8 cellular contexts compared by ENCODE assay signal in the genomic region with DNA sequence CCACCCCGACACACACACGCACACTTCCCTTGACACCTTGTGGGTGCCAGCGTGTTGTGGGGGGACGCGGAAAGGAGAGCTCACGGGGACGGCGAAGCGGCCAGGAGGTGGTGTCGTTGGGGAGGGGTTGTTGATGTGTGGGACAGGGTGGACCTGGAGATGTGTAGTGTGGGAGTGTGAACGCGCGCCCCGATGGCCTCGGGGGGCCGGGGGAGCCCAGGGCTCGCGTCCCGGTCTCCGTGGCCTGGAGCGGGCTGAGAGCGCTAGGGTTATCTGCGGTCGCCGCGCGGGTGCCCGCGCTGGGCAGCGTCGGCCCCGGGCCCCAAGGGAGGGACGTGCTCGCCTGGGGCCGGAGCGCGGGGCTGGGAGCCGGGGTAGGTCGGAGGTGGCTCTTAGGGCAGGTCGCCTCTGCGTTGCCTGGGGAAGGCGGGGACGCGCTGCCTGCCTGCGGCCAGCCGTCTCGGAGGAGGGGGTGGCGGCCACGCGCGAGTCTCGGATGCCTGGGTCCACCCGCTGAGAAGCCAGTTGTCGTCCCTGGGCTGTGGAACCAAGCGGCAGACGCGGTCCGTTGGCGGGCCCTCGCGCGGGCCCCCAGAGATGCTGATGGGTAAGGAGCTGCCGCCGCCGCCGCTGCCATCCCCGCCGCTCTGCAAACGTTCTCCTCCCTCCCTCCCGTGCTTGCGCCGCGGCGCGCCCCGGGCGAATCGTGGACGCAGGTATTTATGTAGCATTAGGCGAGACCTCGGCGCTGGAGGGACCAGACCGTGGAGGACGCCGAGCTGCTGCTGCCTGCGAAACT. TPM values are rescaled to one million over a fixed set of nuclear protein-coding genes. Genes with fewer than 3 reads are reported as not detected.
DNase-seq lines count a peak whose midpoint lies in the region; ATAC-seq, FAIRE-seq and TF ChIP-seq lines count a peak whose summit lies in the region.

No MANE protein-coding gene starts in this region.

- intact Hi-C loops in MCF 10A (cut with micrococcal nuclease), result loop anchor here (2.0 to 10.0 kb wide), 4 partner anchors 26 to 378 kb away; no protein-coding TSS in a partner anchor
- intact Hi-C loops in kidney (cut with DNase I), result no loop called here

- peak overlapping the region; percentile 57 for H3K27ac Mint-ChIP-seq in MCF 10A (ENCODE audit: low read depth, unreplicated experiment)
- no peak overlapping the region for H3K27ac Mint-ChIP-seq in stimulated activated effector memory CD8-positive, alpha-beta T cell treated with anti-CD3 and anti-CD28 coated beads, Interleukin-12 subunit alpha, Interleukin-12 subunit beta, amount 100 ng/mL, for 72 hours

- peak overlapping the region; percentile 84 for H3K4me3 Mint-ChIP-seq in MCF 10A (ENCODE audit: unreplicated experiment)
- peak overlapping the region; percentile 49 for H3K4me3 Mint-ChIP-seq in stimulated activated effector memory CD8-positive, alpha-beta T cell treated with anti-CD3 and anti-CD28 coated beads, Interleukin-12 subunit alpha, Interleukin-12 subunit beta, amount 100 ng/mL, for 72 hours

- peak overlapping the region; percentile 67 to 75 for H3K4me3 ChIP-seq in kidney (ENCODE audit: low read length in 2 of 2)

- POLR2A ChIA-PET in MCF 10A (lab: Yijun Ruan, JAX), result interaction anchor here (0.7 to 1.8 kb wide), 8 partner anchors 9 to 418 kb away, joined by 3 to 10 read pairs (median 4); no protein-coding TSS in a partner anchor

- H3K9ac ChIP-seq in kidney (ENCODE audit: low read length in 2 of 2), result peak overlapping the region; percentile 4 to 44

- FAIRE-seq in kidney (lab: Jason Lieb, UNC), result no peak

- BruUV-seq in MCF 10A (replicated peaks; lab: Mats Ljungman, UMichigan), result no TSS peak

- H3K4me1 Mint-ChIP-seq in MCF 10A (ENCODE audit: insufficient read depth, unreplicated experiment), result peaks cover 20% of the 10 kb centered on the region
- peaks cover 13% of the 10 kb centered on the region for H3K4me1 Mint-ChIP-seq in stimulated activated effector memory CD8-positive, alpha-beta T cell treated with anti-CD3 and anti-CD28 coated beads, Interleukin-12 subunit alpha, Interleukin-12 subunit beta, amount 100 ng/mL, for 72 hours

- DNase-seq in NCI-H1417 (lab: John Stamatoyannopoulos, UW) (peak in 2 of 3 experiments; percentile 70 to 74), NCI-H1417 treated with DMSO at 0.1 percent for 48 hours (lab: John Stamatoyannopoulos, UW) (no peak), NCI-H526 treated with DMSO at 0.1 percent for 48 hours (lab: John Stamatoyannopoulos, UW) (peak; percentile 32), MCF 10A (ENCODE audit: unreplicated experiment) (no peak), kidney (peak; percentile 80), amniotic stem cell (lab: John Stamatoyannopoulos, UW) (no peak)
- no peak for DNase-seq in stimulated activated effector memory CD8-positive, alpha-beta T cell treated with anti-CD3 and anti-CD28 coated beads, Interleukin-12 subunit alpha, Interleukin-12 subunit beta, amount 100 ng/mL, for 72 hours (ENCODE audit: low spot score in 2 of 2)

- CTCF ChIA-PET in MCF 10A (lab: Yijun Ruan, JAX), result interaction anchor here (0.5 to 1.6 kb wide), 8 partner anchors 10 to 1215 kb away, joined by 3 to 5 read pairs (median 4); no protein-coding TSS in a partner anchor

- no peaks in the 10 kb centered on the region for H3K36me3 ChIP-seq in kidney (ENCODE audit: control insufficient read depth in 1 of 2, insufficient read depth in 2 of 2, low read length in 2 of 2)

- H3K36me3 Mint-ChIP-seq in MCF 10A (ENCODE audit: insufficient read depth, unreplicated experiment), result no peaks in the 10 kb centered on the region
- no peaks in the 10 kb centered on the region for H3K36me3 Mint-ChIP-seq in stimulated activated effector memory CD8-positive, alpha-beta T cell treated with anti-CD3 and anti-CD28 coated beads, Interleukin-12 subunit alpha, Interleukin-12 subunit beta, amount 100 ng/mL, for 72 hours

- H3K4me1 ChIP-seq in kidney (ENCODE audit: control insufficient read depth in 1 of 2, insufficient read depth in 1 of 2, low read depth in 1 of 2, low read length in 2 of 2), result peaks cover 0 to 10% of the 10 kb centered on the region in 2 donors

- ATAC-seq in stimulated activated effector memory CD8-positive, alpha-beta T cell treated with anti-CD3 and anti-CD28 coated beads, Interleukin-12 subunit alpha, Interleukin-12 subunit beta, amount 100 ng/mL, for 72 hours, result peak; percentile 12
- ATAC-seq in HG03025 (IDR thresholded peaks at IDR 0.05; ENCODE audit: low FRiP score, unreplicated experiment), result no peak

- H3K9me3 Mint-ChIP-seq in MCF 10A (ENCODE audit: unreplicated experiment), result no peaks in the 10 kb centered on the region
- H3K9me3 Mint-ChIP-seq in stimulated activated effector memory CD8-positive, alpha-beta T cell treated with anti-CD3 and anti-CD28 coated beads, Interleukin-12 subunit alpha, Interleukin-12 subunit beta, amount 100 ng/mL, for 72 hours, result no peaks in the 10 kb centered on the region

- H3K27me3 Mint-ChIP-seq in MCF 10A (ENCODE audit: insufficient read depth, unreplicated experiment), result no peaks in the 10 kb centered on the region

- H3K27ac ChIP-seq in kidney (ENCODE audit: low read depth in 2 of 2, low read length in 2 of 2), result no peak overlapping the region

- H3K9me3 ChIP-seq in kidney (ENCODE audit: control insufficient read depth in 1 of 2, low read length in 2 of 2), result no peaks in the 10 kb centered on the region

- TF ChIP-seq CTCF in MCF 10A (IDR thresholded peaks at IDR 0.05; ENCODE audit: unreplicated experiment) (no peak), kidney (IDR thresholded peaks at IDR 0.05; ENCODE audit: borderline replicate concordance, extremely low read depth, insufficient read depth) (no peak)

RNA-seq across cellular contexts. Expression of a gene that starts 1.6 kb away (rescaled TPM):
- total RNA-seq in MCF 10A (2022), result 36.3 and 43.1 TPM in 2 replicates
- total RNA-seq in kidney, result 10.5 TPM
- polyA plus RNA-seq in kidney (ENCODE audit: insufficient read depth, low read depth, low replicate concordance), result 1.5 TPM

Comparison
In these comparisons a context has a peak if more than half of its experiments do, and no peak if none do; other contexts are left out.
1. DNase-seq: peak in NCI-H1417 (2 of 3), NCI-H526 treated with DMSO at 0.1 percent for 48 hours (single experiment) and kidney (single experiment); none in NCI-H1417 treated with DMSO at 0.1 percent for 48 hours (single experiment), MCF 10A (single experiment), stimulated activated effector memory CD8-positive, alpha-beta T cell treated with anti-CD3 and anti-CD28 coated beads, Interleukin-12 subunit alpha, Interleukin-12 subunit beta, amount 100 ng/mL, for 72 hours (0 of 2) and amniotic stem cell (single experiment).